14 cellular contexts compared by ENCODE assay signal in genomic region chr11:66172146-66172545, GRCh38.
DNase-seq lines count a peak whose midpoint lies in the region; ATAC-seq and TF ChIP-seq lines count a peak whose summit lies in the region.
"Had no signal": no experiment of that assay in that cellular context is flagged by ENCODE, and none has a peak within 500 bp of the region (broad histone marks: within the 10 kb centered on the region; RNA-seq: fewer than 3 reads in every experiment).

No MANE protein-coding gene starts in this region.

- peaks cover 4% of the 10 kb centered on the region for H3K4me1 Mint-ChIP-seq in activated naive CD4-positive, alpha-beta T cell treated with anti-CD3 and anti-CD28 coated beads, Interleukin-2, amount 10 ng/mL, durations not matched to agents 7 days and 5 days

- no peak for TF ChIP-seq CTCF in right atrium auricular region (IDR thresholded peaks at IDR 0.05)
- TF ChIP-seq CTCF in foreskin keratinocyte (conservative IDR thresholded peaks at IDR 0.05), result no peak

- peaks cover 2% of the 10 kb centered on the region for H3K36me3 Mint-ChIP-seq in activated naive CD4-positive, alpha-beta T cell treated with anti-CD3 and anti-CD28 coated beads, Interleukin-2, amount 10 ng/mL, durations not matched to agents 7 days and 5 days

- H3K27ac ChIP-seq in right atrium auricular region, result no peak overlapping the region
- H3K27ac ChIP-seq in foreskin keratinocyte, result no peak overlapping the region
- H3K27ac ChIP-seq: adrenal gland, left ventricle myocardium inferior, parathyroid adenoma, Peyer's patch had no signal

- no peaks in the 10 kb centered on the region for H3K27me3 Mint-ChIP-seq in activated naive CD4-positive, alpha-beta T cell treated with anti-CD3 and anti-CD28 coated beads, Interleukin-2, amount 10 ng/mL, durations not matched to agents 7 days and 5 days

- H3K4me3 ChIP-seq in right atrium auricular region, result no peak overlapping the region
- H3K4me3 ChIP-seq: adrenal gland, left ventricle myocardium inferior, Peyer's patch had no signal

- no peaks in the 10 kb centered on the region for H3K9me3 Mint-ChIP-seq in activated naive CD4-positive, alpha-beta T cell treated with anti-CD3 and anti-CD28 coated beads, Interleukin-2, amount 10 ng/mL, durations not matched to agents 7 days and 5 days

- no peak overlapping the region for H3K27ac Mint-ChIP-seq in activated naive CD4-positive, alpha-beta T cell treated with anti-CD3 and anti-CD28 coated beads, Interleukin-2, amount 10 ng/mL, durations not matched to agents 7 days and 5 days

- no peaks in the 10 kb centered on the region for H3K9me3 ChIP-seq in right atrium auricular region
- H3K9me3 ChIP-seq: adrenal gland, left ventricle myocardium inferior, Peyer's patch had no signal

- DNase-seq in activated naive CD4-positive, alpha-beta T cell treated with Interleukin-2 at 50 U/mL for 16 hours, result peak; percentile 51
- DNase-seq in activated naive CD4-positive, alpha-beta T cell treated with anti-CD3 and anti-CD28 coated beads, Interleukin-2, amount 10 ng/mL, durations not matched to agents 7 days and 5 days, result no peak
- DNase-seq in activated T-helper 9 cell treated with anti-CD3 and anti-CD28 coated beads, Interleukin-2, amount 50 U/mL, for 16 hours (ENCODE audit: low read depth), result peak; percentile 4
- peak; percentile 81 for DNase-seq in iris pigment epithelial cell (ENCODE audit: low read depth)
- DNase-seq in stimulated activated CD8-positive, alpha-beta memory T cell treated with anti-CD3 and anti-CD28 coated beads, Interleukin-4, amount 100 ng/mL, for 24 hours (ENCODE audit: low read depth), result peak; percentile 31
- DNase-seq in posterior cingulate gyrus, result no peak
- DNase-seq in right atrium auricular region (ENCODE audit: low spot score), result no peak
- DNase-seq in foreskin keratinocyte, result no peak
- DNase-seq: AML-193, left ventricle myocardium inferior, NCI-H2171 treated with DMSO at 0.1 percent for 48 hours, Peyer's patch had no signal

- CTCF ChIA-PET in activated naive CD4-positive, alpha-beta T cell treated with anti-CD3 and anti-CD28 coated beads, Interleukin-2, amount 10 ng/mL, durations not matched to agents 7 days and 5 days (lab: Charles Lee), result no interaction called here

- no peak for ATAC-seq in foreskin keratinocyte

- H3K4me1 ChIP-seq in right atrium auricular region, result no peaks in the 10 kb centered on the region
- H3K4me1 ChIP-seq in foreskin keratinocyte, result peaks cover 4% of the 10 kb centered on the region
- H3K4me1 ChIP-seq: adrenal gland, left ventricle myocardium inferior, parathyroid adenoma, Peyer's patch had no signal

- H3K36me3 ChIP-seq in right atrium auricular region, result peaks cover 4% of the 10 kb centered on the region
- H3K36me3 ChIP-seq: adrenal gland, left ventricle myocardium inferior, Peyer's patch had no signal

- no peaks in the 10 kb centered on the region for H3K27me3 ChIP-seq in right atrium auricular region
- no peaks in the 10 kb centered on the region for H3K27me3 ChIP-seq in foreskin keratinocyte
- H3K27me3 ChIP-seq: adrenal gland, Peyer's patch had no signal

- no peak overlapping the region for H3K4me3 Mint-ChIP-seq in activated naive CD4-positive, alpha-beta T cell treated with anti-CD3 and anti-CD28 coated beads, Interleukin-2, amount 10 ng/mL, durations not matched to agents 7 days and 5 days

- intact Hi-C loops in posterior cingulate gyrus (cut with DNase I), result no loop called here

Comparison
In these comparisons a context has a peak if more than half of its experiments do, and no peak if none do; other contexts are left out.
1. DNase-seq: peak in activated naive CD4-positive, alpha-beta T cell treated with Interleukin-2 at 50 U/mL for 16 hours (single experiment), activated T-helper 9 cell treated with anti-CD3 and anti-CD28 coated beads, Interleukin-2, amount 50 U/mL, for 16 hours (single experiment), iris pigment epithelial cell (single experiment) and stimulated activated CD8-positive, alpha-beta memory T cell treated with anti-CD3 and anti-CD28 coated beads, Interleukin-4, amount 100 ng/mL, for 24 hours (single experiment); none in activated naive CD4-positive, alpha-beta T cell treated with anti-CD3 and anti-CD28 coated beads, Interleukin-2, amount 10 ng/mL, durations not matched to agents 7 days and 5 days (single experiment), posterior cingulate gyrus (0 of 10), right atrium auricular region (single experiment) and foreskin keratinocyte (0 of 2).